8 cellular contexts compared by ENCODE assay signal in genomic region chr21:37463083-37463780, GRCh38.
A peak's percentile ranks its signal among the peaks of the same experiment; 100 is the strongest.
DNase-seq lines count a peak whose midpoint lies in the region; TF ChIP-seq lines count a peak whose summit lies in the region.

No MANE protein-coding gene starts in this region.

- H3K27me3 Mint-ChIP-seq in nephron (ENCODE audit: low read depth) = no peaks in the 10 kb centered on the region

- peaks cover 20% of the 10 kb centered on the region for H3K36me3 Mint-ChIP-seq in nephron (ENCODE audit: low read depth)

- peak; percentile 32 for TF ChIP-seq CTCF in HL-60 (IDR thresholded peaks at IDR 0.05; ENCODE audit: insufficient read depth, low read length)
- peak; percentile 50 to 63 (median 55) for TF ChIP-seq CTCF in nephron (IDR thresholded peaks at IDR 0.05; ENCODE audit: unreplicated experiment in 3 of 3)

- DNase-seq in NCI-H2107 treated with DMSO at 0.1 percent for 48 hours (lab: John Stamatoyannopoulos, UW; ENCODE audit: unreplicated experiment) (peak; percentile 19), NCI-H2107 (lab: John Stamatoyannopoulos, UW) (no peak), HL-60 (ENCODE audit: low read depth in 1 of 2, low spot score in 1 of 2) (peak in 1 of 2 experiments; percentile 31), SK-N-MC (ENCODE audit: low read depth, low spot score) (peak; percentile 24), epidermal melanocyte (ENCODE audit: insufficient read length, low spot score) (peak; percentile 22), DMS79 treated with DMSO at 0.1 percent for 48 hours (lab: John Stamatoyannopoulos, UW) (no peak)
- no peak for DNase-seq in effector CD8-positive, alpha-beta T cell (lab: John Stamatoyannopoulos, UW)

- H3K4me3 Mint-ChIP-seq in nephron = no peak overlapping the region

- peaks cover 17% of the 10 kb centered on the region for H3K36me3 ChIP-seq in SK-N-MC (ENCODE audit: insufficient read depth, low read length)

- H3K4me1 Mint-ChIP-seq in nephron = peaks cover 57% of the 10 kb centered on the region

- peak overlapping the region; percentile 43 for H3K9ac ChIP-seq in SK-N-MC (ENCODE audit: insufficient read length)

- H3K9me3 Mint-ChIP-seq in nephron = no peaks in the 10 kb centered on the region

- H3K4me3 ChIP-seq in HL-60 (replicated peaks; ENCODE audit: insufficient read depth, low read length) (no peak overlapping the region), SK-N-MC (peak overlapping the region; percentile 8; the same call in 1 of the 2 replicates)

- no peaks in the 10 kb centered on the region for H3K27me3 ChIP-seq in HL-60 (ENCODE audit: insufficient read depth, poor library complexity, severe bottlenecking)

- H3K27ac Mint-ChIP-seq in nephron = peak overlapping the region; percentile 15 to 50 (median 46)

- no peaks in the 10 kb centered on the region for H3K9me3 ChIP-seq in SK-N-MC (ENCODE audit: low read depth, low read length)

- no peak overlapping the region for H3K27ac ChIP-seq in HL-60 (replicated peaks)
- H3K27ac ChIP-seq in SK-N-MC = peak overlapping the region; percentile 4; the same call in 1 of the 2 replicates

Comparison
In these comparisons a context has a peak if more than half of its experiments do, and no peak if none do; other contexts are left out.
1. DNase-seq: peak in NCI-H2107 treated with DMSO at 0.1 percent for 48 hours (single experiment), SK-N-MC (single experiment) and epidermal melanocyte (single experiment); none in NCI-H2107 (single experiment), effector CD8-positive, alpha-beta T cell (single experiment) and DMS79 treated with DMSO at 0.1 percent for 48 hours (single experiment).